9 cellular contexts compared by ENCODE assay signal in the genomic region with DNA sequence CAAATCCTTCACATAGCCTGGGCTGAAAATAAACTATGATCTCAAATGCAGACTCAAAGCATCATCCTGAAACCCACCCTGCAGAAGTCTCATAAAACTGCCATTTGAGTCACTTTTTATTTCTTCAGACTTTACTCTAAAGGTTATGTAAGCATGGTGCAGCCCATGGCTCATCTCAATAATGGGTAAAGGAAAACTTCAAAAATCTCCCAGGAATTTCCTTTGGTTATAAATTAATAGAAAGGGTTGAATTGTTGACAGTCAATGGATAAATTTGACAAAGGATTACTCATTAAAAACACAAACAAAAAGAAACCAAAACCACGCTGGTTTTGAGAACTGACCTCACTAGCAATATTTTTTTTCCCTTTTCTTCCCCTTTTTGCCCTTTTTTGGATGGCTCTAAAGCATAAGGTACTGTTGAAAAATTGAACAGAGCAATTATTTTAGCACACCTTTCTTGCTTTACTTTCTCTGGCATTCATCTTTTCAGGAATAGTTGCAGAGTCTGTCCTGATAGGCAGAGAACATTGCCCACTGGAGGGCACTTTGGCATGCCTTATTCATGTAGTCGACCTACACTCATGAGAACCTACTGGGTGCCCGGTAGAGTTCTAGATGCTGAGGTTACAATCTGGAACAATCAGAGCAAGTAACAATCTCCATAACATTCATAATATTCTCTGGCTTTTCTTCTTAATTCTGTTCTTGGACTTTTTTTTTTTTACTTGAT.
DNase-seq lines count a peak whose midpoint lies in the region; ATAC-seq and TF ChIP-seq lines count a peak whose summit lies in the region.
"Had no signal": no experiment of that assay in that cellular context is flagged by ENCODE, and none has a peak within 500 bp of the region (broad histone marks: within the 10 kb centered on the region; RNA-seq: fewer than 3 reads in every experiment).

No MANE protein-coding gene starts in this region.

- H3K18ac ChIP-seq in mesenchymal stem cell (ENCODE audit: low read depth in 1 of 2, low read length in 2 of 2): no peak overlapping the region

- no peak overlapping the region for H2BK12ac ChIP-seq in mesenchymal stem cell (ENCODE audit: low read length in 2 of 2)

- H2BK120ac ChIP-seq in mesenchymal stem cell (ENCODE audit: low read depth, low read length): no peak overlapping the region

- H2BK15ac ChIP-seq in mesenchymal stem cell (ENCODE audit: low read depth, poor library complexity, severe bottlenecking): no peak overlapping the region

- no peak overlapping the region for H2AFZ ChIP-seq in mesenchymal stem cell (ENCODE audit: low read depth, low read length)

- H3K9ac ChIP-seq in mesenchymal stem cell (ENCODE audit: low read length): no peak overlapping the region
- H3K9ac ChIP-seq: SK-N-SH had no signal

- H3K27me3 ChIP-seq in mesenchymal stem cell (ENCODE audit: control insufficient read depth in 1 of 2, insufficient read depth in 1 of 2, low read length in 2 of 2) (no peaks in the 10 kb centered on the region), gastroesophageal sphincter (no peaks in the 10 kb centered on the region)

- H3K4me3 ChIP-seq in mesenchymal stem cell (ENCODE audit: insufficient read depth in 1 of 2, low read depth in 1 of 2, low read length in 2 of 2) (no peak overlapping the region), gastroesophageal sphincter (no peak overlapping the region)

- peak overlapping the region; percentile 76 for H2AK5ac ChIP-seq in mesenchymal stem cell (ENCODE audit: low read length, severe bottlenecking)

- no peak overlapping the region for H3K4ac ChIP-seq in mesenchymal stem cell (ENCODE audit: low read depth in 1 of 2, low read length in 2 of 2)

- no peak overlapping the region for H4K91ac ChIP-seq in mesenchymal stem cell (ENCODE audit: low read length)

- DNase-seq in RPMI7951 (ENCODE audit: low read depth) (peak; percentile 28), mesenchymal stem cell (peak; percentile 1), NCI-H2081 treated with DMSO at 0.1 percent for 48 hours (lab: John Stamatoyannopoulos, UW) (no peak), NCI-H82 treated with DMSO at 0.1 percent for 48 hours (lab: John Stamatoyannopoulos, UW; ENCODE audit: unreplicated experiment) (no peak), SHP77 treated with DMSO at 0.1 percent for 48 hours (lab: John Stamatoyannopoulos, UW) (no peak)
- DNase-seq: SK-N-SH had no signal

- TF ChIP-seq CTCF in gastroesophageal sphincter (IDR thresholded peaks at IDR 0.05): no peak

- WGBS in mesenchymal stem cell: 88% methylated on average over 1 of the region's 3 CpGs
- 65% methylated on average over 3 of the region's 3 CpGs for WGBS in gastroesophageal sphincter (ENCODE audit: low coverage in 1 of 2), 2 donors

- TF ChIP-seq EP300 in gastroesophageal sphincter (IDR thresholded peaks at IDR 0.05): no peak

- H3K14ac ChIP-seq in mesenchymal stem cell (ENCODE audit: low read length in 2 of 2): no peak overlapping the region

- H3K4me2 ChIP-seq in mesenchymal stem cell (ENCODE audit: low read length, poor library complexity, severe bottlenecking): no peak overlapping the region
- H3K4me2 ChIP-seq: SK-N-SH had no signal

- TF ChIP-seq POLR2A in gastroesophageal sphincter (IDR thresholded peaks at IDR 0.05): no peak

- H3K9me3 ChIP-seq in mesenchymal stem cell (ENCODE audit: control insufficient read depth, low read length) (peaks cover 6% of the 10 kb centered on the region), gastroesophageal sphincter (peaks cover 0 to under 1% (median 0%) of the 10 kb centered on the region in 3 donors)
- H3K9me3 ChIP-seq: SK-N-SH had no signal

- no peaks in the 10 kb centered on the region for H3K36me3 ChIP-seq in mesenchymal stem cell (ENCODE audit: control insufficient read depth in 1 of 2, insufficient read depth in 2 of 2, low read depth in 1 of 2, low read length in 2 of 2)
- no peaks in the 10 kb centered on the region for H3K36me3 ChIP-seq in gastroesophageal sphincter

- peak overlapping the region; percentile 86 for H2BK5ac ChIP-seq in mesenchymal stem cell (ENCODE audit: low read depth, low read length, poor library complexity, severe bottlenecking)

- H4K8ac ChIP-seq in mesenchymal stem cell (ENCODE audit: low read length): no peak overlapping the region

- H3K23ac ChIP-seq in mesenchymal stem cell (ENCODE audit: low read length in 2 of 2): no peak overlapping the region

- ATAC-seq in GM18868 (IDR thresholded peaks at IDR 0.05; ENCODE audit: unreplicated experiment) (peak; percentile 56), HG02840 (IDR thresholded peaks at IDR 0.05; ENCODE audit: low FRiP score, unreplicated experiment) (peak; percentile 51), gastroesophageal sphincter (no peak)

- H3K27ac ChIP-seq in mesenchymal stem cell (ENCODE audit: low read length, poor library complexity, severe bottlenecking) (peak overlapping the region; percentile 55), gastroesophageal sphincter (no peak overlapping the region)

- H3K79me1 ChIP-seq in mesenchymal stem cell (replicated peaks; ENCODE audit: low read length, poor library complexity, severe bottlenecking): no peaks in the 10 kb centered on the region

- peaks cover 2% of the 10 kb centered on the region for H3K4me1 ChIP-seq in mesenchymal stem cell (ENCODE audit: control insufficient read depth, insufficient read depth, low read depth, low read length)
- H3K4me1 ChIP-seq in gastroesophageal sphincter: no peaks in the 10 kb centered on the region

Comparison
In these comparisons a context has a peak if more than half of its experiments do, and no peak if none do; other contexts are left out.
1. DNase-seq: peak in RPMI7951 (single experiment) and mesenchymal stem cell (single experiment); none in NCI-H2081 treated with DMSO at 0.1 percent for 48 hours (single experiment), NCI-H82 treated with DMSO at 0.1 percent for 48 hours (single experiment) and SHP77 treated with DMSO at 0.1 percent for 48 hours (single experiment).